Comparison of ENCODE assay signal across 1 cellular context in the genomic region with DNA sequence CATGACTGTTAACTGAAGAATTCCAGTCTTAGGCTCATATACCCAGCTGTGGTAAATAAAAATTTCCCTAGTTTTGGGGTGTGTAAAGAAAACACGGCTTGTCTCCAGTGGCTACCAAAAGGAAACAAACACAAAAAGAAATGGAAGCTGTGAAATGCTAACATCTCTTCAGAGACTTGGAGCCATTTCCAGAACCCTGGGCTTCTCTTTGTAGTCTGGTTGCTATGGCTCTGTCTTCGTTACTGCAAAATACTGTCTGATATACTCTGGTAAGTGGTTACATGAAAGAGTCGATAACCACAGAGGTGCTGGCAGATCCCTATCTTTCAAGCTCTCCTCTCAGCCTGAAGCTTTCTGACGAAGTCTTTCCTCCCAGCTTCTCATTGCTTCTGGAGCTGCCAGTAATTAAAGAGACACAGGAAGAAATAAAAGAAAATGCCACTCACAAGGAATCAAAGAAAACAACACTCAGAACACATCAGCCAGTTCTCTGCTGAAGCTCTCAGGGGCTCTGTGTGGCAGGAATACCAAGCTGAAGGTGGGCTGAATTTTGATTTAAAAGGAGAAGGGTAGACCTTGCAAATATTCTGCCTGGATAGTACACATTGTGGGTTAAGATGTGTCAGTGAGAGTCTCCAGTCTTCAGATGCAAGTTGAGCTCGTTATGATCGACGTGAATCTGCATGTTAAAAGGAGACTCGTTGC.
TF ChIP-seq lines count a peak whose summit lies in the region.

No MANE protein-coding gene starts in this region.

TF ChIP-seq in K562, 482 proteins besides CTCF, POLR2A, EP300 and RAD21 (continued from another document):
- TF ChIP-seq FOXJ2 (tag; IDR thresholded peaks at IDR 0.05) (peak; percentile 93), STAT6 (CRISPR knock-in tag; IDR thresholded peaks at IDR 0.05) (no peak), ARID2 (IDR thresholded peaks at IDR 0.05) (no peak), ZNF398 (CRISPR knock-in tag; IDR thresholded peaks at IDR 0.05) (no peak), CREB5 (CRISPR knock-in tag; IDR thresholded peaks at IDR 0.05) (no peak)
TF ChIP-seq in K562: peak in this region for 1.
